Comparison of ENCODE assay signal across 17 cellular contexts in genomic region chr15:88655780-88656488, GRCh38. TPM values are rescaled to one million over a fixed set of nuclear protein-coding genes. Genes with fewer than 3 reads are reported as not detected.
DNase-seq lines count a peak whose midpoint lies in the region; ATAC-seq, FAIRE-seq and TF ChIP-seq lines count a peak whose summit lies in the region.
"Had no signal": no experiment of that assay in that cellular context is flagged by ENCODE, and none has a peak within 500 bp of the region (broad histone marks: within the 10 kb centered on the region; RNA-seq: fewer than 3 reads in every experiment).

No MANE protein-coding gene starts in this region.

- DNase-seq in SKM-1 treated with dmso at 0.1 percent for 144 hours (lab: John Stamatoyannopoulos, UW; ENCODE audit: unreplicated experiment) (peak; percentile 19), SKM-1 (lab: John Stamatoyannopoulos, UW; ENCODE audit: unreplicated experiment) (no peak), GM19239 (ENCODE audit: insufficient read length, low spot score) (no peak), posterior vena cava (ENCODE audit: low spot score) (peak; percentile 38), glutamatergic neuron (no peak)
- DNase-seq: activated naive CD4-positive, alpha-beta T cell treated with Interleukin-2 at 50 U/mL for 16 hours; BE2C; GDM1; heart right ventricle; NCI-H146; ovary had no signal

- H3K36me3 Mint-ChIP-seq in activated T-helper 17 cell treated with anti-CD3 and anti-CD28 coated beads, Interleukin-2, amount 50 U/mL, for 72 hours (ENCODE audit: low read depth), result peaks cover 15% of the 10 kb centered on the region
- no peaks in the 10 kb centered on the region for H3K36me3 Mint-ChIP-seq in glutamatergic neuron (ENCODE audit: unreplicated experiment)

- TF ChIP-seq CTCF in glutamatergic neuron (IDR thresholded peaks at IDR 0.05; ENCODE audit: partially characterized antibody, unreplicated experiment), result no peak

- no peaks in the 10 kb centered on the region for H3K9me3 Mint-ChIP-seq in activated T-helper 17 cell treated with anti-CD3 and anti-CD28 coated beads, Interleukin-2, amount 50 U/mL, for 72 hours
- no peaks in the 10 kb centered on the region for H3K9me3 Mint-ChIP-seq in glutamatergic neuron (ENCODE audit: unreplicated experiment)

- FAIRE-seq in GM19239 (lab: Jason Lieb, UNC), result peak; percentile 8
- FAIRE-seq: astrocyte, D721Med had no signal

- H3K4me3 Mint-ChIP-seq in activated T-helper 17 cell treated with anti-CD3 and anti-CD28 coated beads, Interleukin-2, amount 50 U/mL, for 72 hours, result no peak overlapping the region
- H3K4me3 Mint-ChIP-seq in glutamatergic neuron (ENCODE audit: unreplicated experiment), result no peak overlapping the region

- intact Hi-C loops in posterior vena cava (cut with DNase I), result loop anchor here (2.0 to 5.0 kb wide), 2 partner anchors 176 to 177 kb away; no protein-coding TSS in a partner anchor

- peaks cover 17% of the 10 kb centered on the region for H3K4me1 Mint-ChIP-seq in activated T-helper 17 cell treated with anti-CD3 and anti-CD28 coated beads, Interleukin-2, amount 50 U/mL, for 72 hours
- no peaks in the 10 kb centered on the region for H3K4me1 Mint-ChIP-seq in glutamatergic neuron (ENCODE audit: low read depth, unreplicated experiment)

- peak overlapping the region; percentile 70 for H3K27ac Mint-ChIP-seq in activated T-helper 17 cell treated with anti-CD3 and anti-CD28 coated beads, Interleukin-2, amount 50 U/mL, for 72 hours
- no peak overlapping the region for H3K27ac Mint-ChIP-seq in glutamatergic neuron (ENCODE audit: unreplicated experiment)

- H3K27me3 Mint-ChIP-seq in activated T-helper 17 cell treated with anti-CD3 and anti-CD28 coated beads, Interleukin-2, amount 50 U/mL, for 72 hours, result no peaks in the 10 kb centered on the region
- peaks cover 6% of the 10 kb centered on the region for H3K27me3 Mint-ChIP-seq in glutamatergic neuron (ENCODE audit: unreplicated experiment)

- no peak for ATAC-seq in activated T-helper 17 cell treated with anti-CD3 and anti-CD28 coated beads, Interleukin-2, amount 50 U/mL, for 72 hours (replicated peaks)
- ATAC-seq in GM19351 (IDR thresholded peaks at IDR 0.05; ENCODE audit: unreplicated experiment) (no peak), GM18519 (IDR thresholded peaks at IDR 0.05; ENCODE audit: low FRiP score, unreplicated experiment) (no peak)
- ATAC-seq: HCT116, heart right ventricle had no signal

RNA-seq across cellular contexts. Expression of gene ISG20, which starts 17.1 kb away (rescaled TPM):
- 10 to 100 TPM; 34.9 to 89.7 TPM for total RNA-seq in activated T-helper 17 cell treated with anti-CD3 and anti-CD28 coated beads, Interleukin-2, amount 50 U/mL, for 72 hours
- total RNA-seq in posterior vena cava, result 1 to 10 TPM; 6.9 to 7.4 TPM
- total RNA-seq in glutamatergic neuron (ENCODE audit: unreplicated experiment), result 1.1 TPM

RNA-seq across cellular contexts. Expression of gene AEN, which starts 34.8 kb away (rescaled TPM):
- 10 to 100 TPM; 43.6 to 53.8 TPM for total RNA-seq in activated T-helper 17 cell treated with anti-CD3 and anti-CD28 coated beads, Interleukin-2, amount 50 U/mL, for 72 hours
- total RNA-seq in posterior vena cava (10 to 100 TPM; 12.2 to 24.3 TPM), glutamatergic neuron (ENCODE audit: unreplicated experiment) (15.4 TPM)

Comparison
In these comparisons a context has a peak if more than half of its experiments do, and no peak if none do; other contexts are left out.
1. DNase-seq: peak in SKM-1 treated with dmso at 0.1 percent for 144 hours (single experiment) and posterior vena cava (single experiment); none in SKM-1 (single experiment), GM19239 (single experiment) and glutamatergic neuron (single experiment).
2. RNA of gene ISG20, which starts 17.1 kb away (total RNA-seq): 34.9 to 89.7 TPM in activated T-helper 17 cell treated with anti-CD3 and anti-CD28 coated beads, Interleukin-2, amount 50 U/mL, for 72 hours; 6.9 to 7.4 TPM in posterior vena cava and 1.1 TPM in glutamatergic neuron (single experiment); every median in the first group is over 4 times any median in the second.